17 cellular contexts compared by ENCODE assay signal in the genomic region with DNA sequence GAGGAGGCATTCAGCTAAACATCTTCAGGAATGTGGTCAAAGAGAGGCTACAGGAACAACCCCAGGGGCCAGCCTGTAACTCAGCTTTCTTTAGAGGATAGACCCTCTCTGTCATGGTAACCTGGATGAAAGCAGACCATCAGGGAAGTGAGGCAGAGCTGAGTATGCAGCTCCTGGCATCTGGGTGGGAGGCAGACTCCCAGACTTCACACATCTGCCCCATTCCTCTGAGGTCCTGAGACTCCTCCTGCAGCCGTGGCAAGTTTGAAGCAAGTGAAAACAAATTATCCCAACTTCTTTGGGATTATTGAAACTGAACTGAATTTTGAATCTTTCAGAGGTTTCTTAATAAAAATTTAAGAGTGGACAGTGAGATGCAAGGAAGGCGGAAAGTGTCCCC.
DNase-seq lines count a peak whose midpoint lies in the region; ATAC-seq and TF ChIP-seq lines count a peak whose summit lies in the region.
"Had no signal": no experiment of that assay in that cellular context is flagged by ENCODE, and none has a peak within 500 bp of the region (broad histone marks: within the 10 kb centered on the region; RNA-seq: fewer than 3 reads in every experiment).

No MANE protein-coding gene starts in this region.

- in situ Hi-C loops in gastrocnemius medialis (cut with MboI; ENCODE audit: low sequenced_read_pairs in 4 of 4), result loop anchor here in 2 of 4 donors (25.0 kb wide), 1 partner anchor 281 kb away; no protein-coding TSS in a partner anchor

- H3K27me3 ChIP-seq in heart left ventricle (no peaks in the 10 kb centered on the region), right atrium auricular region (no peaks in the 10 kb centered on the region), gastrocnemius medialis (no peaks in the 10 kb centered on the region), right lobe of liver (no peaks in the 10 kb centered on the region)

- ATAC-seq in heart left ventricle (no peak), Right ventricle myocardium inferior (no peak), gastrocnemius medialis (no peak), right lobe of liver (no peak), GM18873 (IDR thresholded peaks at IDR 0.05; ENCODE audit: low FRiP score, unreplicated experiment) (no peak)

- WGBS in heart left ventricle, 4 donors, result 45 to 70% (median 62%) methylated on average over 2 of the region's 2 CpGs
- 68% methylated on average over 2 of the region's 2 CpGs for WGBS in right lobe of liver (ENCODE audit: insufficient coverage, low coverage, low lambda C conversion rate, missing lambda C conversion rate)

- H3K9me3 ChIP-seq in heart left ventricle, result no peaks in the 10 kb centered on the region
- H3K9me3 ChIP-seq in right atrium auricular region, result no peaks in the 10 kb centered on the region
- no peaks in the 10 kb centered on the region for H3K9me3 ChIP-seq in gastrocnemius medialis
- no peaks in the 10 kb centered on the region for H3K9me3 ChIP-seq in right lobe of liver

- H3K4me1 ChIP-seq in heart left ventricle (peaks cover 0 to 35% (median 19%) of the 10 kb centered on the region in 12 donors), right atrium auricular region (peaks cover 0 to 16% of the 10 kb centered on the region in 2 donors), gastrocnemius medialis (peaks cover 6 to 16% of the 10 kb centered on the region in 2 donors), right lobe of liver (no peaks in the 10 kb centered on the region)

- TF ChIP-seq POLR2A in heart left ventricle (IDR thresholded peaks at IDR 0.05) (no peak), gastrocnemius medialis (IDR thresholded peaks at IDR 0.05) (no peak), right lobe of liver (IDR thresholded peaks at IDR 0.05) (no peak)

- H3K36me3 ChIP-seq in heart left ventricle (no peaks in the 10 kb centered on the region), right atrium auricular region (no peaks in the 10 kb centered on the region), gastrocnemius medialis (no peaks in the 10 kb centered on the region), right lobe of liver (no peaks in the 10 kb centered on the region)

- intact Hi-C loops in heart left ventricle (cut with DNase I), result loop anchor here (1.0 to 10.0 kb wide), 14 partner anchors 51 to 756 kb away; a partner anchor contains a TSS
- intact Hi-C loops in Right ventricle myocardium inferior (cut with DNase I), result loop anchor here (1.0 to 5.0 kb wide), 4 partner anchors 46 to 286 kb away; no protein-coding TSS in a partner anchor
- intact Hi-C loops in gastrocnemius medialis (cut with DNase I; ENCODE audit: low total_unique reads), result loop anchor here (1.0 to 10.0 kb wide), 2 partner anchors 166 to 294 kb away; a partner anchor contains a TSS
- intact Hi-C loops in right lobe of liver (cut with DNase I), result loop anchor here in 1 of 2 donors (10.0 kb wide), 1 partner anchor 284 kb away; no protein-coding TSS in a partner anchor

- H3K4me3 ChIP-seq in heart left ventricle (no peak overlapping the region), right atrium auricular region (no peak overlapping the region), gastrocnemius medialis (no peak overlapping the region), right lobe of liver (no peak overlapping the region)

- TF ChIP-seq CTCF in heart left ventricle (IDR thresholded peaks at IDR 0.05), result no peak
- no peak for TF ChIP-seq CTCF in right atrium auricular region (IDR thresholded peaks at IDR 0.05)
- TF ChIP-seq CTCF in gastrocnemius medialis (IDR thresholded peaks at IDR 0.05 in 4 of 5, conservative IDR thresholded peaks at IDR 0.05 in 1 of 5), result no peak
- TF ChIP-seq CTCF in right lobe of liver (IDR thresholded peaks at IDR 0.05), result no peak

- DNase-seq in heart left ventricle (no peak), Right ventricle myocardium inferior (ENCODE audit: missing footprints) (no peak), right atrium auricular region (ENCODE audit: low spot score) (no peak), gastrocnemius medialis (no peak), right lobe of liver (no peak), substantia nigra (lab: John Stamatoyannopoulos, UW) (no peak)
- DNase-seq in stimulated activated CD4-positive, alpha-beta T cell treated with anti-CD3 and anti-CD28 coated beads, Interleukin-4, amount 100 ng/mL, for 24 hours, result no peak
- DNase-seq: COR-L47, DMS153, EL, H7, NCI-H146, NCI-H226, NCI-H526, OCI-M1 had no signal

- peak overlapping the region in 10 of 12 donors; percentile 3 to 83 (median 71) for H3K27ac ChIP-seq in heart left ventricle
- H3K27ac ChIP-seq in right atrium auricular region, result peak overlapping the region; percentile 53 to 73
- peak overlapping the region; percentile 5 to 74 (median 65) for H3K27ac ChIP-seq in gastrocnemius medialis
- no peak overlapping the region for H3K27ac ChIP-seq in right lobe of liver
- no peak overlapping the region for H3K27ac ChIP-seq in substantia nigra (ENCODE audit: low read depth, low read length, poor library complexity, severe bottlenecking)
- H3K27ac ChIP-seq: RWPE1 had no signal

Comparison
In these comparisons a context has a peak if more than half of its experiments do, and no peak if none do; other contexts are left out.
1. H3K27ac ChIP-seq: peak in heart left ventricle (10 of 12), right atrium auricular region (2 of 2) and gastrocnemius medialis (4 of 4); none in right lobe of liver (0 of 3) and substantia nigra (single experiment).